In the genomic region with DNA sequence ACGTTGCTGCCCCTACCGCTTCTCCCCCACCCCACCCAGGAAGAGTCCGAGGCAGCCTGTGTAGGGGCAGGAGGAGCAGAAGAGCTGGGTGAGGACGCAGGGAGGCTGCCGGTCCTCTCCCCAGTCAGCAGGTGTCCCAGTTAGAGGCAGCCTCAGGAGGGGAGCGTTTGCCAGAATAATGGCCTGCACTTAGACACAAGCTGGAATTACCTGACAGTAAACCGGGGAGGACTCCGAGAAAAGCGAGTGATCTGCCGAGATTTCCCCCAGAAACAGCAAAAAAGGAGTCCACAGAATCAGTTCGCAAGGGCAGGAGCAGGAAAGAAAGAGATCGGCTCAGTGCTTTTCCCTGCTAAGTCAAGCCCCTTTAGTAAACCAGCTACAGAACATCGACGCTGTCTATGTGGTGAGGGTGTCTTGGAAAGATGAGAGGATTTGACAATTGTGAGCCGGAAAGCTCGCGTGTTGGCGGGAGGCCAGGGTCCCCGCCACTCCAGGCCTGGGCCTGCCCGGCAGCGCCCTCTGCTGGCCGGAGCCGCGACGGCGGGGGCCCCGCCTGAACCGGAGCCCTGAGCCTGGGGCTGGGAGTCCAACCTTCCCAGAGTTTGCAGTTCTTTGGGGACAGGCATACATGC, we compare ENCODE assay signal across 1 cellular context.
TF ChIP-seq lines count a peak whose summit lies in the region.

No MANE protein-coding gene starts in this region.

TF ChIP-seq in HepG2, 621 proteins besides CTCF, POLR2A, EP300 and RAD21 (continued from another document and continues in another):
- peak; percentile 60; the same call in 1 of the 2 replicates for TF ChIP-seq PAXIP1 (CRISPR knock-in tag; conservative IDR thresholded peaks at IDR 0.05)
- TF ChIP-seq THAP11 (CRISPR knock-in tag; IDR thresholded peaks at IDR 0.05), result peak; percentile 69; the same call in 1 of the 2 replicates
- TF ChIP-seq ZFY (CRISPR knock-in tag; IDR thresholded peaks at IDR 0.05), result peak; percentile 54
- TF ChIP-seq ZNF883 (CRISPR knock-in tag; IDR thresholded peaks at IDR 0.05; ENCODE audit: not compliant biosample characterization), result peak; percentile 25
- peak; percentile 92 for TF ChIP-seq FOXC1 (CRISPR knock-in tag; IDR thresholded peaks at IDR 0.05; ENCODE audit: borderline replicate concordance)
- TF ChIP-seq ISX (CRISPR knock-in tag; conservative IDR thresholded peaks at IDR 0.05), result no peak
- TF ChIP-seq, protein P1, sequence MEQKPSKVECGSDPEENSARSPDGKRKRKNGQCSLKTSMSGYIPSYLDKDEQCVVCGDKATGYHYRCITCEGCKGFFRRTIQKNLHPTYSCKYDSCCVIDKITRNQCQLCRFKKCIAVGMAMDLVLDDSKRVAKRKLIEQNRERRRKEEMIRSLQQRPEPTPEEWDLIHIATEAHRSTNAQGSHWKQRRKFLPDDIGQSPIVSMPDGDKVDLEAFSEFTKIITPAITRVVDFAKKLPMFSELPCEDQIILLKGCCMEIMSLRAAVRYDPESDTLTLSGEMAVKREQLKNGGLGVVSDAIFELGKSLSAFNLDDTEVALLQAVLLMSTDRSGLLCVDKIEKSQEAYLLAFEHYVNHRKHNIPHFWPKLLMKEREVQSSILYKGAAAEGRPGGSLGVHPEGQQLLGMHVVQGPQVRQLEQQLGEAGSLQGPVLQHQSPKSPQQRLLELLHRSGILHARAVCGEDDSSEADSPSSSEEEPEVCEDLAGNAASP (CRISPR knock-in tag; IDR thresholded peaks at IDR 0.05; ENCODE audit: borderline replicate concordance), result peak; percentile 72
- TF ChIP-seq, protein P2, sequence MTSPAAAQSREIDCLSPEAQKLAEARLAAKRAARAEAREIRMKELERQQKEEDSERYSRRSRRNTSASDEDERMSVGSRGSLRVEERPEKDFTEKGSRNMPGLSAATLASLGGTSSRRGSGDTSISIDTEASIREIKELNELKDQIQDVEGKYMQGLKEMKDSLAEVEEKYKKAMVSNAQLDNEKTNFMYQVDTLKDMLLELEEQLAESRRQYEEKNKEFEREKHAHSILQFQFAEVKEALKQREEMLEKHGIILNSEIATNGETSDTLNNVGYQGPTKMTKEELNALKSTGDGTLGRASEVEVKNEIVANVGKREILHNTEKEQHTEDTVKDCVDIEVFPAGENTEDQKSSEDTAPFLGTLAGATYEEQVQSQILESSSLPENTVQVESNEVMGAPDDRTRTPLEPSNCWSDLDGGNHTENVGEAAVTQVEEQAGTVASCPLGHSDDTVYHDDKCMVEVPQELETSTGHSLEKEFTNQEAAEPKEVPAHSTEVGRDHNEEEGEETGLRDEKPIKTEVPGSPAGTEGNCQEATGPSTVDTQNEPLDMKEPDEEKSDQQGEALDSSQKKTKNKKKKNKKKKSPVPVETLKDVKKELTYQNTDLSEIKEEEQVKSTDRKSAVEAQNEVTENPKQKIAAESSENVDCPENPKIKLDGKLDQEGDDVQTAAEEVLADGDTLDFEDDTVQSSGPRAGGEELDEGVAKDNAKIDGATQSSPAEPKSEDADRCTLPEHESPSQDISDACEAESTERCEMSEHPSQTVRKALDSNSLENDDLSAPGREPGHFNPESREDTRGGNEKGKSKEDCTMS (CRISPR knock-in tag; conservative IDR thresholded peaks at IDR 0.05), result no peak
- TF ChIP-seq ZNF143 (CRISPR knock-in tag; IDR thresholded peaks at IDR 0.05), result no peak
- TF ChIP-seq KLF12 (CRISPR knock-in tag; IDR thresholded peaks at IDR 0.05; ENCODE audit: borderline replicate concordance), result no peak
- TF ChIP-seq, protein P3, sequence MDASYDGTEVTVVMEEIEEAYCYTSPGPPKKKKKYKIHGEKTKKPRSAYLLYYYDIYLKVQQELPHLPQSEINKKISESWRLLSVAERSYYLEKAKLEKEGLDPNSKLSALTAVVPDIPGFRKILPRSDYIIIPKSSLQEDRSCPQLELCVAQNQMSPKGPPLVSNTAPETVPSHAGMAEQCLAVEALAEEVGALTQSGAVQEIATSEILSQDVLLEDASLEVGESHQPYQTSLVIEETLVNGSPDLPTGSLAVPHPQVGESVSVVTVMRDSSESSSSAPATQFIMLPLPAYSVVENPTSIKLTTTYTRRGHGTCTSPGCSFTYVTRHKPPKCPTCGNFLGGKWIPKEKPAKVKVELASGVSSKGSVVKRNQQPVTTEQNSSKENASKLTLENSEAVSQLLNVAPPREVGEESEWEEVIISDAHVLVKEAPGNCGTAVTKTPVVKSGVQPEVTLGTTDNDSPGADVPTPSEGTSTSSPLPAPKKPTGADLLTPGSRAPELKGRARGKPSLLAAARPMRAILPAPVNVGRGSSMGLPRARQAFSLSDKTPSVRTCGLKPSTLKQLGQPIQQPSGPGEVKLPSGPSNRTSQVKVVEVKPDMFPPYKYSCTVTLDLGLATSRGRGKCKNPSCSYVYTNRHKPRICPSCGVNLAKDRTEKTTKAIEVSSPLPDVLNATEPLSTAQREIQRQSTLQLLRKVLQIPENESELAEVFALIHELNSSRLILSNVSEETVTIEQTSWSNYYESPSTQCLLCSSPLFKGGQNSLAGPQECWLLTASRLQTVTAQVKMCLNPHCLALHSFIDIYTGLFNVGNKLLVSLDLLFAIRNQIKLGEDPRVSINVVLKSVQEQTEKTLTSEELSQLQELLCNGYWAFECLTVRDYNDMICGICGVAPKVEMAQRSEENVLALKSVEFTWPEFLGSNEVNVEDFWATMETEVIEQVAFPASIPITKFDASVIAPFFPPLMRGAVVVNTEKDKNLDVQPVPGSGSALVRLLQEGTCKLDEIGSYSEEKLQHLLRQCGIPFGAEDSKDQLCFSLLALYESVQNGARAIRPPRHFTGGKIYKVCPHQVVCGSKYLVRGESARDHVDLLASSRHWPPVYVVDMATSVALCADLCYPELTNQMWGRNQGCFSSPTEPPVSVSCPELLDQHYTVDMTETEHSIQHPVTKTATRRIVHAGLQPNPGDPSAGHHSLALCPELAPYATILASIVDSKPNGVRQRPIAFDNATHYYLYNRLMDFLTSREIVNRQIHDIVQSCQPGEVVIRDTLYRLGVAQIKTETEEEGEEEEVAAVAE (CRISPR knock-in tag; IDR thresholded peaks at IDR 0.05; ENCODE audit: borderline replicate concordance), result 0 out of 2 replicates have a peak, but pooled peaks have one; percentile 25
- no peak for TF ChIP-seq SIN3A (IDR thresholded peaks at IDR 0.05; ENCODE audit: borderline replicate concordance, low read depth, low read length)
- no peak for TF ChIP-seq ZBTB8A (CRISPR knock-in tag; IDR thresholded peaks at IDR 0.05; ENCODE audit: borderline replicate concordance, low read depth)
- no peak for TF ChIP-seq ZNF75D (CRISPR knock-in tag; IDR thresholded peaks at IDR 0.05; ENCODE audit: borderline replicate concordance)
- TF ChIP-seq FOSL2 (CRISPR knock-in tag; IDR thresholded peaks at IDR 0.05), result peak; percentile 52
- no peak for TF ChIP-seq FOXK1 (CRISPR knock-in tag; IDR thresholded peaks at IDR 0.05; ENCODE audit: borderline replicate concordance, low read depth)
- TF ChIP-seq ZNF678 (CRISPR knock-in tag; IDR thresholded peaks at IDR 0.05), result 0 out of 2 replicates have a peak, but pooled peaks have one; percentile 42
- TF ChIP-seq ZNF850 (CRISPR knock-in tag; conservative IDR thresholded peaks at IDR 0.05), result no peak
- peak; percentile 63; the same call in 1 of the 2 replicates for TF ChIP-seq HDAC2 (CRISPR knock-in tag; IDR thresholded peaks at IDR 0.05)
- no peak for TF ChIP-seq POLR2AphosphoS2 (IDR thresholded peaks at IDR 0.05; ENCODE audit: low read depth, low read length)
- TF ChIP-seq, protein P4, sequence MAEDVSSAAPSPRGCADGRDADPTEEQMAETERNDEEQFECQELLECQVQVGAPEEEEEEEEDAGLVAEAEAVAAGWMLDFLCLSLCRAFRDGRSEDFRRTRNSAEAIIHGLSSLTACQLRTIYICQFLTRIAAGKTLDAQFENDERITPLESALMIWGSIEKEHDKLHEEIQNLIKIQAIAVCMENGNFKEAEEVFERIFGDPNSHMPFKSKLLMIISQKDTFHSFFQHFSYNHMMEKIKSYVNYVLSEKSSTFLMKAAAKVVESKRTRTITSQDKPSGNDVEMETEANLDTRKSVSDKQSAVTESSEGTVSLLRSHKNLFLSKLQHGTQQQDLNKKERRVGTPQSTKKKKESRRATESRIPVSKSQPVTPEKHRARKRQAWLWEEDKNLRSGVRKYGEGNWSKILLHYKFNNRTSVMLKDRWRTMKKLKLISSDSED (CRISPR knock-in tag; IDR thresholded peaks at IDR 0.05), result no peak
- TF ChIP-seq KDM1A (CRISPR knock-in tag; IDR thresholded peaks at IDR 0.05), result no peak
- no peak for TF ChIP-seq CC2D1A (CRISPR knock-in tag; IDR thresholded peaks at IDR 0.05)
- TF ChIP-seq SRSF4 (IDR thresholded peaks at IDR 0.05; ENCODE audit: low read depth, low read length, poor library complexity, severe bottlenecking), result no peak
- no peak for TF ChIP-seq HOXA7 (CRISPR knock-in tag; IDR thresholded peaks at IDR 0.05)
- peak; percentile 83 for TF ChIP-seq ZNF501 (CRISPR knock-in tag; IDR thresholded peaks at IDR 0.05)
- TF ChIP-seq, protein P5, sequence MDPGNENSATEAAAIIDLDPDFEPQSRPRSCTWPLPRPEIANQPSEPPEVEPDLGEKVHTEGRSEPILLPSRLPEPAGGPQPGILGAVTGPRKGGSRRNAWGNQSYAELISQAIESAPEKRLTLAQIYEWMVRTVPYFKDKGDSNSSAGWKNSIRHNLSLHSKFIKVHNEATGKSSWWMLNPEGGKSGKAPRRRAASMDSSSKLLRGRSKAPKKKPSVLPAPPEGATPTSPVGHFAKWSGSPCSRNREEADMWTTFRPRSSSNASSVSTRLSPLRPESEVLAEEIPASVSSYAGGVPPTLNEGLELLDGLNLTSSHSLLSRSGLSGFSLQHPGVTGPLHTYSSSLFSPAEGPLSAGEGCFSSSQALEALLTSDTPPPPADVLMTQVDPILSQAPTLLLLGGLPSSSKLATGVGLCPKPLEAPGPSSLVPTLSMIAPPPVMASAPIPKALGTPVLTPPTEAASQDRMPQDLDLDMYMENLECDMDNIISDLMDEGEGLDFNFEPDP (CRISPR knock-in tag; conservative IDR thresholded peaks at IDR 0.05), result no peak
- 0 out of 2 replicates have a peak, but pooled peaks have one; percentile 31 for TF ChIP-seq BCL6 (CRISPR knock-in tag; IDR thresholded peaks at IDR 0.05)
- TF ChIP-seq IKZF1 (IDR thresholded peaks at IDR 0.05), result no peak
- no peak for TF ChIP-seq YEATS2 (CRISPR knock-in tag; IDR thresholded peaks at IDR 0.05; ENCODE audit: borderline replicate concordance)
- TF ChIP-seq BRCA1 (CRISPR knock-in tag; IDR thresholded peaks at IDR 0.05), result no peak
- TF ChIP-seq ZBTB39 (CRISPR knock-in tag; IDR thresholded peaks at IDR 0.05), result no peak
- no peak for TF ChIP-seq ZEB1 (IDR thresholded peaks at IDR 0.05; ENCODE audit: insufficient replicate concordance, low read depth)
- no peak for TF ChIP-seq CHD2 (IDR thresholded peaks at IDR 0.05; ENCODE audit: low read depth, low read length)
- TF ChIP-seq ARNT (IDR thresholded peaks at IDR 0.05), result no peak
- TF ChIP-seq FOXA3 (CRISPR knock-in tag; IDR thresholded peaks at IDR 0.05), result peak; percentile 38; the same call in 1 of the 2 replicates
- TF ChIP-seq DNMT1 (CRISPR knock-in tag; IDR thresholded peaks at IDR 0.05), result peak; percentile 84; the same call in 1 of the 2 replicates
- peak; percentile 57; the same call in 1 of the 2 replicates for TF ChIP-seq ZNF430 (CRISPR knock-in tag; IDR thresholded peaks at IDR 0.05)
- TF ChIP-seq RXRB (CRISPR knock-in tag; IDR thresholded peaks at IDR 0.05; ENCODE audit: borderline replicate concordance), result peak; percentile 54; the same call in 1 of the 2 replicates
- no peak for TF ChIP-seq ZNF576 (CRISPR knock-in tag; IDR thresholded peaks at IDR 0.05)
- no peak for TF ChIP-seq ZNF333 (CRISPR knock-in tag; IDR thresholded peaks at IDR 0.05; ENCODE audit: borderline replicate concordance)
- TF ChIP-seq NFE2L2 (IDR thresholded peaks at IDR 0.05; ENCODE audit: low read length), result no peak
- peak; percentile 73; the same call in 1 of the 2 replicates for TF ChIP-seq SMAD9 (CRISPR knock-in tag; IDR thresholded peaks at IDR 0.05)
- TF ChIP-seq ZNF780A (CRISPR knock-in tag; IDR thresholded peaks at IDR 0.05), result no peak
